Comparison of ENCODE assay signal across 18 cellular contexts in genomic region chr17:64077409-64077808, GRCh38. TPM values are rescaled to one million over a fixed set of nuclear protein-coding genes. Genes with fewer than 3 reads are reported as not detected.
DNase-seq lines count a peak whose midpoint lies in the region; ATAC-seq and TF ChIP-seq lines count a peak whose summit lies in the region.
"Had no signal": no experiment of that assay in that cellular context is flagged by ENCODE, and none has a peak within 500 bp of the region (broad histone marks: within the 10 kb centered on the region; RNA-seq: fewer than 3 reads in every experiment).

No MANE protein-coding gene starts in this region.

- peaks cover 52% of the 10 kb centered on the region for H3K4me1 Mint-ChIP-seq in T-helper 1 cell treated with Interleukin-12 subunit alpha and Interleukin-12 subunit beta and Interleukin-4 antibody, amounts not matched to agents 30 μg/mL and 1 μg/mL, for 36 hours (ENCODE audit: low read depth)
- H3K4me1 Mint-ChIP-seq in central memory CD8-positive, alpha-beta T cell, result peaks cover 9% of the 10 kb centered on the region

- no peak for TF ChIP-seq POLR2A in lower leg skin (IDR thresholded peaks at IDR 0.05)

- H3F3A ChIP-seq in smooth muscle cell (ENCODE audit: low read depth), result peaks cover 5% of the 10 kb centered on the region

- intact Hi-C loops in colonic mucosa (cut with DNase I) (no loop called here), lower leg skin (cut with DNase I; ENCODE audit: low total_unique reads) (no loop called here)

- H3K9ac ChIP-seq in smooth muscle cell (ENCODE audit: low read depth), result no peak overlapping the region
- no peak overlapping the region for H3K9ac ChIP-seq in colonic mucosa (ENCODE audit: low read depth in 2 of 2, low read length in 2 of 2)

- H3K4me3 Mint-ChIP-seq in T-helper 1 cell treated with Interleukin-12 subunit alpha and Interleukin-12 subunit beta and Interleukin-4 antibody, amounts not matched to agents 30 μg/mL and 1 μg/mL, for 36 hours, result no peak overlapping the region
- H3K4me3 Mint-ChIP-seq in central memory CD8-positive, alpha-beta T cell, result no peak overlapping the region
- H3K4me3 Mint-ChIP-seq: HFFc6, nephron had no signal

- H3K36me3 Mint-ChIP-seq in T-helper 1 cell treated with Interleukin-12 subunit alpha and Interleukin-12 subunit beta and Interleukin-4 antibody, amounts not matched to agents 30 μg/mL and 1 μg/mL, for 36 hours (ENCODE audit: low read depth), result peaks cover 70% of the 10 kb centered on the region
- peaks cover 25% of the 10 kb centered on the region for H3K36me3 Mint-ChIP-seq in central memory CD8-positive, alpha-beta T cell (ENCODE audit: insufficient read depth)

- ATAC-seq in central memory CD8-positive, alpha-beta T cell (replicated peaks; ENCODE audit: extremely low read depth, poor library complexity, severe bottlenecking), result no peak
- ATAC-seq in foreskin keratinocyte, result no peak
- ATAC-seq: activated naive CD4-positive, alpha-beta T cell treated with anti-CD3 and anti-CD28 coated beads, Interleukin-2, amount 50 U/mL, for 72 hours had no signal

- peak overlapping the region; percentile 77 for H3K27ac ChIP-seq in smooth muscle cell (ENCODE audit: low read depth)
- no peak overlapping the region for H3K27ac ChIP-seq in colonic mucosa
- H3K27ac ChIP-seq in foreskin keratinocyte, result no peak overlapping the region
- H3K27ac ChIP-seq: coronary artery had no signal

- peaks cover 5% of the 10 kb centered on the region for H3K4me1 ChIP-seq in smooth muscle cell (ENCODE audit: low read depth)
- no peaks in the 10 kb centered on the region for H3K4me1 ChIP-seq in colonic mucosa
- H3K4me1 ChIP-seq in foreskin keratinocyte, result peaks cover 5% of the 10 kb centered on the region

- H4K20me1 ChIP-seq in smooth muscle cell (ENCODE audit: low read depth), result peaks cover 12% of the 10 kb centered on the region

- H3K4me3 ChIP-seq in smooth muscle cell (no peak overlapping the region), colonic mucosa (no peak overlapping the region), lower leg skin (ENCODE audit: low read depth, poor library complexity, severe bottlenecking) (no peak overlapping the region)
- H3K4me3 ChIP-seq: coronary artery, skin epidermis, transverse colon had no signal

- no peak for DNase-seq in T-helper 1 cell
- peak; percentile 85 for DNase-seq in NCI-H510A (lab: John Stamatoyannopoulos, UW)
- DNase-seq in central memory CD8-positive, alpha-beta T cell (ENCODE audit: low spot score in 2 of 2), result no peak
- DNase-seq in smooth muscle cell (lab: John Stamatoyannopoulos, UW; ENCODE audit: unreplicated experiment), result no peak
- DNase-seq in colonic mucosa, result no peak
- no peak for DNase-seq in lower leg skin (ENCODE audit: low spot score in 2 of 2)
- no peak for DNase-seq in foreskin keratinocyte
- DNase-seq: activated CD4-positive, alpha-beta T cell treated with anti-CD3 and anti-CD28 coated beads, Interleukin-2, amount 50 U/mL, for 1 hour; DMS79 treated with DMSO at 0.1 percent for 48 hours; HFFc6; KBM-7; NCI-H526; transverse colon had no signal

- no peaks in the 10 kb centered on the region for H3K79me2 ChIP-seq in smooth muscle cell (ENCODE audit: low read depth)

- no peaks in the 10 kb centered on the region for H3K27me3 Mint-ChIP-seq in T-helper 1 cell treated with Interleukin-12 subunit alpha and Interleukin-12 subunit beta and Interleukin-4 antibody, amounts not matched to agents 30 μg/mL and 1 μg/mL, for 36 hours (ENCODE audit: low read depth)
- H3K27me3 Mint-ChIP-seq in central memory CD8-positive, alpha-beta T cell, result no peaks in the 10 kb centered on the region

- H3K36me3 ChIP-seq in smooth muscle cell (ENCODE audit: low read depth) (no peaks in the 10 kb centered on the region), colonic mucosa (peaks cover 6% of the 10 kb centered on the region)

- TF ChIP-seq CTCF in smooth muscle cell (IDR thresholded peaks at IDR 0.05; ENCODE audit: borderline replicate concordance, insufficient read depth, poor library complexity, severe bottlenecking), result no peak
- no peak for TF ChIP-seq CTCF in colonic mucosa (IDR thresholded peaks at IDR 0.05)
- no peak for TF ChIP-seq CTCF in lower leg skin (IDR thresholded peaks at IDR 0.05)
- no peak for TF ChIP-seq CTCF in foreskin keratinocyte (conservative IDR thresholded peaks at IDR 0.05)

- H3K9me3 ChIP-seq in smooth muscle cell (replicated peaks; ENCODE audit: low read depth) (no peaks in the 10 kb centered on the region), colonic mucosa (no peaks in the 10 kb centered on the region)
- H3K9me3 ChIP-seq: transverse colon had no signal

- H2AFZ ChIP-seq in smooth muscle cell (ENCODE audit: low read depth), result no peak overlapping the region

- H3K9me3 Mint-ChIP-seq in T-helper 1 cell treated with Interleukin-12 subunit alpha and Interleukin-12 subunit beta and Interleukin-4 antibody, amounts not matched to agents 30 μg/mL and 1 μg/mL, for 36 hours, result no peaks in the 10 kb centered on the region
- no peaks in the 10 kb centered on the region for H3K9me3 Mint-ChIP-seq in central memory CD8-positive, alpha-beta T cell
- H3K9me3 Mint-ChIP-seq: activated naive CD4-positive, alpha-beta T cell treated with anti-CD3 and anti-CD28 coated beads, Interleukin-2, amount 50 U/mL, for 72 hours; HFFc6; nephron had no signal

- H3K27ac Mint-ChIP-seq in T-helper 1 cell treated with Interleukin-12 subunit alpha and Interleukin-12 subunit beta and Interleukin-4 antibody, amounts not matched to agents 30 μg/mL and 1 μg/mL, for 36 hours, result peak overlapping the region; percentile 33
- peak overlapping the region; percentile 19 for H3K27ac Mint-ChIP-seq in central memory CD8-positive, alpha-beta T cell (ENCODE audit: low read depth)
- H3K27ac Mint-ChIP-seq: HFFc6 had no signal

- H3K27me3 ChIP-seq in smooth muscle cell (ENCODE audit: low read depth) (no peaks in the 10 kb centered on the region), colonic mucosa (no peaks in the 10 kb centered on the region), foreskin keratinocyte (no peaks in the 10 kb centered on the region)
- H3K27me3 ChIP-seq: transverse colon had no signal

- 70% methylated on average over 11 of the region's 11 CpGs for WGBS in smooth muscle cell (ENCODE audit: low lambda C conversion rate)
- 79% methylated on average over 11 of the region's 11 CpGs for WGBS in lower leg skin, 2 donors

- H3K4me2 ChIP-seq in smooth muscle cell, result no peak overlapping the region

RNA-seq across cellular contexts. Expression of gene ERN1, which starts 52.5 kb away (rescaled TPM):
- total RNA-seq in smooth muscle cell (8.6 and 10.2 TPM in 2 replicates), colonic mucosa (10 to 100 TPM; 19.2 to 19.6 TPM), lower leg skin (10 to 100 TPM; 18.2 to 44.0 (median 22.8) TPM), foreskin keratinocyte (5.1 and 5.3 TPM in 2 replicates)
- polyA plus RNA-seq in smooth muscle cell (9.0 and 17.2 TPM in 2 replicates), foreskin keratinocyte (1.6 and 1.7 TPM in 2 replicates)

RNA-seq across cellular contexts. Expression of gene ICAM2, which starts 57.0 kb away (rescaled TPM):
- total RNA-seq in smooth muscle cell, result 1.6 TPM in 1 of 2 replicates, not detected in the other
- 1.0 TPM in 1 of 2 replicates, not detected in the other for polyA plus RNA-seq in smooth muscle cell
- 1 to 10 TPM; 9.2 to 9.5 TPM for total RNA-seq in colonic mucosa
- 10 to 100 TPM; 11.5 to 26.8 (median 19.9) TPM for total RNA-seq in lower leg skin
- 0.14 and 0.48 TPM in 2 replicates for total RNA-seq in foreskin keratinocyte
- polyA plus RNA-seq in foreskin keratinocyte, result 0.46 and 0.54 TPM in 2 replicates
